Comparison of ENCODE assay signal across 8 cellular contexts in genomic region chr1:228212415-228212965, GRCh38. TPM values are rescaled to one million over a fixed set of nuclear protein-coding genes. Genes with fewer than 3 reads are reported as not detected.
A peak's percentile ranks its signal among the peaks of the same experiment; 100 is the strongest.
DNase-seq lines count a peak whose midpoint lies in the region; ATAC-seq and TF ChIP-seq lines count a peak whose summit lies in the region.

No MANE protein-coding gene starts in this region.

- WGBS in psoas muscle, 3 donors = 6 to 9% (median 8%) methylated on average over 37 to 66 of the region's 66 CpGs

- intact Hi-C loops in CD14-positive monocyte (cut with micrococcal nuclease) = loop anchor here (5.0 to 10.0 kb wide), 3 partner anchors 78 to 305 kb away; partner anchors contain the start of gene TRIM11 (in 1 of the 2)
- intact Hi-C loops in psoas muscle (cut with DNase I) = loop anchor here in 1 of 2 donors (5.0 to 10.0 kb wide), 2 partner anchors 65 to 272 kb away; partner anchors contain the start of gene RNF187

- no peak overlapping the region for H3K27ac Mint-ChIP-seq in CD14-positive monocyte

- peaks cover 0 to 3% (median 0%) of the 10 kb centered on the region in 7 donors for H3K9me3 Mint-ChIP-seq in CD14-positive monocyte

- ATAC-seq in psoas muscle (no peak), HG03520 (IDR thresholded peaks at IDR 0.05; ENCODE audit: unreplicated experiment) (no peak), HG03039 (IDR thresholded peaks at IDR 0.05; ENCODE audit: unreplicated experiment) (no peak), GM18858 (IDR thresholded peaks at IDR 0.05; ENCODE audit: unreplicated experiment) (no peak)

- H3K27me3 Mint-ChIP-seq in CD14-positive monocyte (ENCODE audit: low read depth in 3 of 3) = peaks cover 10 to 25% (median 24%) of the 10 kb centered on the region in 3 donors

- no peak for DNase-seq in CD14-positive monocyte (ENCODE audit: low spot score)
- DNase-seq in Jurkat, Clone E6-1 (ENCODE audit: low read depth, low spot score) = no peak
- no peak for DNase-seq in epithelial cell of proximal tubule (ENCODE audit: low read depth)
- peak in 1 of 2 donors; percentile 78 for DNase-seq in psoas muscle
- DNase-seq in AML-193 (lab: John Stamatoyannopoulos, UW) = no peak

- H3K4me1 ChIP-seq in psoas muscle = peaks cover 57% of the 10 kb centered on the region

- no peaks in the 10 kb centered on the region for H3K36me3 Mint-ChIP-seq in CD14-positive monocyte

- H3K4me1 Mint-ChIP-seq in CD14-positive monocyte = peaks cover 6% of the 10 kb centered on the region

- no peaks in the 10 kb centered on the region for H3K27me3 ChIP-seq in psoas muscle (ENCODE audit: insufficient read depth in 3 of 3, low read length in 2 of 3)

- H3K9me3 ChIP-seq in psoas muscle = no peaks in the 10 kb centered on the region

- H3K4me3 ChIP-seq in Jurkat, Clone E6-1 (ENCODE audit: low read length) = peak overlapping the region; percentile 28
- H3K4me3 ChIP-seq in epithelial cell of proximal tubule (ENCODE audit: low read depth, low read length) (peak overlapping the region; percentile 16), psoas muscle (peak overlapping the region; percentile 91)

- no peak for TF ChIP-seq CTCF in CD14-positive monocyte (IDR thresholded peaks at IDR 0.05)
- TF ChIP-seq CTCF in epithelial cell of proximal tubule (conservative IDR thresholded peaks at IDR 0.05; ENCODE audit: low read depth, low read length) = no peak
- TF ChIP-seq CTCF in psoas muscle (IDR thresholded peaks at IDR 0.05) = no peak

- peak overlapping the region; percentile 99 for H3K27ac ChIP-seq in psoas muscle

- H3K4me3 Mint-ChIP-seq in CD14-positive monocyte = peak overlapping the region; percentile 37 to 48

- peaks cover 0 to 38% of the 10 kb centered on the region in 2 donors for H3K36me3 ChIP-seq in psoas muscle (ENCODE audit: insufficient read depth in 1 of 2, low read depth in 1 of 2)

RNA-seq across cellular contexts. Expression of gene OBSCN, which starts 4.6 kb away (rescaled TPM):
- polyA plus RNA-seq in CD14-positive monocyte (under 1 TPM; 0.57 to 0.76 TPM), psoas muscle (100 to 1,000 TPM; 397 to 658 (median 442) TPM)
- polyA plus RNA-seq in Jurkat, Clone E6-1 (2012; ENCODE audit: insufficient read depth, insufficient read length) = 15.4 TPM
- total RNA-seq in epithelial cell of proximal tubule (2.0 and 20.6 TPM in 2 replicates), psoas muscle (1,000 to 10,000 TPM; 1,061 to 1,869 (median 1,568) TPM)

RNA-seq across cellular contexts. Expression of gene IBA57, which starts 46.9 kb away (rescaled TPM):
- polyA plus RNA-seq in CD14-positive monocyte = 1 to 10 TPM; 1.6 to 2.1 TPM
- 4.0 TPM for polyA plus RNA-seq in Jurkat, Clone E6-1 (2012; ENCODE audit: insufficient read depth, insufficient read length)
- total RNA-seq in epithelial cell of proximal tubule = 2.0 and 6.9 TPM in 2 replicates
- 10 to 100 TPM; 11.3 to 26.2 (median 17.8) TPM for total RNA-seq in psoas muscle
- 10 to 100 TPM in 2 of 3 donors, 1 to 10 TPM in 1; 7.7 to 16.0 (median 11.5) TPM for polyA plus RNA-seq in psoas muscle

Comparison
In these comparisons a context has a peak if more than half of its experiments do, and no peak if none do; other contexts are left out.
1. H3K4me3 ChIP-seq: peak in every context shown above with its lines; median percentile 91 in psoas muscle; 28 in Jurkat, Clone E6-1; 16 in epithelial cell of proximal tubule.
2. RNA of gene OBSCN, which starts 4.6 kb away (total RNA-seq): 1,061 to 1,869 TPM in psoas muscle; 2.0 to 20.6 TPM in epithelial cell of proximal tubule; every median in the first group is over 10 times any median in the second.